13 cellular contexts compared by ENCODE assay signal in the genomic region with DNA sequence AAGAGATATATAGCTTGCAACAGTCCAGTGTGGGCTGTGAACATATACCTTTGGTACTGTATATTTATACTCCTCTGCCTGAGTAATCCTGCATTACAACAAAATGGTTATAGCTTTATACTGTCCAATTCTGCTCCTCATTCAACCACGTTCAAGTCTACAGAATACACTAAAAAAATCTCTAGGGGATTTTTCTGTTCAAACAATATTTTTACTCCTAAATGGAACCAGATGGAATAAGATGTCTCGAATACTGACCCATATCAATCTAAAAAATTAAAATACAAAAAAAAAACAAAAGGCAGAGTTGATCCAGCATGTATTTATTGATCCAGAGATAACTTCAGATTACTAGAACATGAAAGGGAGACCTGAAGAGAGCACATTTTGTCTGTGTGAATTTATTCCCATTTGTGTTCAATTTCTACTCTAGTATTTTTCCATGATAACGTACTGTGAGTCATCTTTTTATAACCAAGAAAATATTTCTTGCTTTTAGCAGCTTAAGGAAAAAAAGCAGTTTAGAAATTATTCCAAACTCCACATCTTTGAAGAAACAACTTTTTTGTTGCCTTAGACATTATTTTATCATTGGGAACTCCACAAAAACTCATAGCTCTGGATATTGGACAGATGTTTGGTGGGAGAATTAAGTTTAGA.
"Had no signal": no experiment of that assay in that cellular context is flagged by ENCODE, and none has a peak within 500 bp of the region (broad histone marks: within the 10 kb centered on the region; RNA-seq: fewer than 3 reads in every experiment).

No MANE protein-coding gene starts in this region.

- H3K27me3 ChIP-seq: body of pancreas had no signal

- DNase-seq: activated CD4-positive, alpha-beta memory T cell treated with anti-CD3 and anti-CD28 coated beads for 36 hours; activated CD4-positive, alpha-beta T cell treated with anti-CD3 and anti-CD28 coated beads for 36 hours; activated CD8-positive, alpha-beta memory T cell treated with anti-CD3 and anti-CD28 coated beads, Interleukin-2, amount 10 ng/mL, durations not matched to agents 7 days and 5 days; amniotic stem cell; body of pancreas; caudate nucleus; erythroblast; immature natural killer cell; kidney glomerular epithelial cell; left ventricle myocardium inferior; mammary epithelial cell; occipital lobe had no signal

- H3K27ac ChIP-seq: body of pancreas, left ventricle myocardium inferior had no signal

- H3K9me3 ChIP-seq: body of pancreas, left ventricle myocardium inferior had no signal

- ATAC-seq: activated CD4-positive, alpha-beta T cell treated with anti-CD3 and anti-CD28 coated beads for 36 hours; activated CD8-positive, alpha-beta memory T cell treated with anti-CD3 and anti-CD28 coated beads, Interleukin-2, amount 10 ng/mL, durations not matched to agents 7 days and 5 days; body of pancreas; WTC11 had no signal

- H3K4me1 ChIP-seq: body of pancreas, left ventricle myocardium inferior had no signal

- H3K4me3 ChIP-seq: body of pancreas, left ventricle myocardium inferior had no signal

- H3K36me3 ChIP-seq: left ventricle myocardium inferior had no signal
